In the genomic region with DNA sequence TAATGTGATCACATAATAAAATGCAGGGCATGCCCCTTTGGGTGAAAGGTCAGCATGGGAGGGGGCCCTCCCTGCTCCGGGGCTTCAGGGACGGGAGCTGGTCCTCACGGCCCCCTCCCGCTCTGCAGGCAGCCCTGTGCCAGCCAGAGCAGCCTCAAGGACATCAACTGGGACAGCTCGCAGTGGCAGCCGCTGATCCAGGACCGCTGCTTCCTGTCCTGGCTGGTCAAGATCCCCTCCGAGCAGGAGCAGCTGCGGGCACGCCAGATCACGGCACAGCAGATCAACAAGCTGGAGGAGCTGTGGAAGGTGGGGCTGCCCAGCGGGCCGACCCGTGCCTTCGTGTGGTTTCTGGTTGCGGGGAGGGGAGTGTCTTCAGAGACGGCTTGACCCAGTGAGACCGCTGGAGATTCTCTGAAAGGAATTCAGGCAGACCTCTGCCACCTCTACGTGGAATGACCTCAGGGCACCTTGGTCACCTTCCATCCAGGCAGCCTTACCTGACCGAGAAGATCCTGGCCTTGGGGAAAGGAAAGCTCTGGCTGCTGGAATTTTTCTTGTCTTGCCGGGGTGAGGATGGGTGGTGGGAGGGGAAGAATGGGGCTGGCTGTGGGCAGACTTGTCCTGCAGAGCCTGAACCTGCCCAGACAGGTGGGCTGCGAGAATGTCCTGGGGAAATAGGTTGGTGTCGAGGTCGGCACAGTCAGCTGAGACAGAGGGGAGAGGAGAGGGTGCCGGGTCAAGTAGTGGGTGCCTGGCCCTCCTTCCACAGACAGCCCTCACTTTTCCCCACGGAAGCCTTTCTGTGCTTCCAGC, we compare ENCODE assay signal across 16 cellular contexts. TPM values are rescaled to one million over a fixed set of nuclear protein-coding genes. Genes with fewer than 3 reads are reported as not detected.
DNase-seq lines count a peak whose midpoint lies in the region; ATAC-seq and TF ChIP-seq lines count a peak whose summit lies in the region.
"Had no signal": no experiment of that assay in that cellular context is flagged by ENCODE, and none has a peak within 500 bp of the region (broad histone marks: within the 10 kb centered on the region; RNA-seq: fewer than 3 reads in every experiment).

No MANE protein-coding gene starts in this region.

- peaks cover 30 to 37% of the 10 kb centered on the region in 2 donors for H3K4me1 Mint-ChIP-seq in effector memory CD8-positive, alpha-beta T cell (ENCODE audit: low read depth in 2 of 2)

- TF ChIP-seq CTCF in SK-N-SH (IDR thresholded peaks at IDR 0.05) (no peak), neutrophil (IDR thresholded peaks at IDR 0.05) (no peak), tibial nerve (IDR thresholded peaks at IDR 0.05) (no peak)

- no peak for TF ChIP-seq POLR2A in tibial nerve (IDR thresholded peaks at IDR 0.05)

- no peaks in the 10 kb centered on the region for H3K27me3 ChIP-seq in SK-N-SH (ENCODE audit: insufficient read depth)
- H3K27me3 ChIP-seq in neutrophil = no peaks in the 10 kb centered on the region
- no peaks in the 10 kb centered on the region for H3K27me3 ChIP-seq in tibial nerve
- H3K27me3 ChIP-seq in effector memory CD4-positive, alpha-beta T cell (replicated peaks; ENCODE audit: control insufficient read depth, insufficient read depth, low read length, poor library complexity, severe bottlenecking) = no peaks in the 10 kb centered on the region
- H3K27me3 ChIP-seq: pancreas had no signal

- DNase-seq in SK-N-SH (peak; percentile 87), tibial nerve (ENCODE audit: low spot score in 2 of 2) (no peak), kidney tubule cell (ENCODE audit: low spot score) (no peak)
- no peak for DNase-seq in effector memory CD8-positive, alpha-beta T cell
- no peak for DNase-seq in effector memory CD4-positive, alpha-beta T cell
- DNase-seq: CD4-positive, CD25-positive, alpha-beta regulatory T cell; DMS79 treated with DMSO at 0.1 percent for 48 hours; head of caudate nucleus; mesendoderm; MM.1S; SHP77 had no signal

- 0 out of 2 replicates have a peak, but pooled peaks have one; percentile 1 for TF ChIP-seq RAD21 in SK-N-SH (IDR thresholded peaks at IDR 0.05; ENCODE audit: low read length)

- ATAC-seq in SK-N-SH treated with all-trans-retinoic acid at 6 μM for 48 hours = no peak
- ATAC-seq in effector memory CD8-positive, alpha-beta T cell (replicated peaks) = no peak
- no peak for ATAC-seq in GM19324 (IDR thresholded peaks at IDR 0.05; ENCODE audit: low FRiP score, unreplicated experiment)
- ATAC-seq: pancreas had no signal

- H3K27ac ChIP-seq in SK-N-SH (ENCODE audit: low read depth in 2 of 2, low read length in 1 of 2) = peak overlapping the region in 1 of 2 experiments; percentile 98; a peak in 2 of 4 replicates
- peak overlapping the region; percentile 94 for H3K27ac ChIP-seq in neutrophil
- H3K27ac ChIP-seq in tibial nerve = peak overlapping the region in 3 of 4 donors; percentile 67 to 84 (median 81)
- no peak overlapping the region for H3K27ac ChIP-seq in effector memory CD4-positive, alpha-beta T cell (ENCODE audit: insufficient read depth, low read length, poor library complexity, severe bottlenecking)
- H3K27ac ChIP-seq: 22Rv1 had no signal

- H3K27ac Mint-ChIP-seq in effector memory CD8-positive, alpha-beta T cell = peak overlapping the region; percentile 77 to 90

- POLR2A ChIA-PET in SK-N-SH (lab: Yijun Ruan, JAX) = interaction anchor here (0.5 to 1.3 kb wide), 3 partner anchors 69 to 292 kb away, joined by 3 to 4 read pairs (median 3); a partner anchor contains a TSS

- CTCF ChIA-PET in SK-N-SH (lab: Yijun Ruan, JAX) = interaction anchor here (1.3 to 16.0 kb wide), 8 partner anchors 12 to 400 kb away, joined by 3 to 234 read pairs (median 7); a partner anchor contains a TSS

- H3F3A ChIP-seq in SK-N-SH (replicated peaks; ENCODE audit: insufficient read depth) = peaks cover 12% of the 10 kb centered on the region

- H3K27me3 Mint-ChIP-seq in effector memory CD8-positive, alpha-beta T cell = no peaks in the 10 kb centered on the region
- H3K27me3 Mint-ChIP-seq: CD4-positive, CD25-positive, alpha-beta regulatory T cell had no signal

- H3K9me3 Mint-ChIP-seq in effector memory CD8-positive, alpha-beta T cell = no peaks in the 10 kb centered on the region
- H3K9me3 Mint-ChIP-seq: CD4-positive, CD25-positive, alpha-beta regulatory T cell had no signal

- peaks cover 86% of the 10 kb centered on the region for H3K36me3 Mint-ChIP-seq in effector memory CD8-positive, alpha-beta T cell (ENCODE audit: insufficient read depth)

- H2AFZ ChIP-seq in SK-N-SH (ENCODE audit: low read depth) = no peak overlapping the region

- H3K9me3 ChIP-seq in SK-N-SH (no peaks in the 10 kb centered on the region), neutrophil (no peaks in the 10 kb centered on the region), tibial nerve (no peaks in the 10 kb centered on the region)
- H3K9me3 ChIP-seq in effector memory CD4-positive, alpha-beta T cell (ENCODE audit: control insufficient read depth, low read length) = no peaks in the 10 kb centered on the region
- H3K9me3 ChIP-seq: pancreas had no signal

- H3K4me2 ChIP-seq in SK-N-SH = no peak overlapping the region

- H3K4me3 ChIP-seq in SK-N-SH (ENCODE audit: low read depth in 2 of 2, low read length in 1 of 2) = no peak overlapping the region
- no peak overlapping the region for H3K4me3 ChIP-seq in neutrophil (ENCODE audit: low read depth in 1 of 2, low read length in 1 of 2)
- no peak overlapping the region for H3K4me3 ChIP-seq in tibial nerve
- H3K4me3 ChIP-seq in effector memory CD4-positive, alpha-beta T cell (ENCODE audit: insufficient read depth, low read depth, low read length, poor library complexity, severe bottlenecking) = no peak overlapping the region
- H3K4me3 ChIP-seq: pancreas had no signal

- H3K36me3 ChIP-seq in SK-N-SH (replicated peaks in 1 of 2; ENCODE audit: control insufficient read depth in 1 of 2, insufficient read depth in 2 of 2, low read length in 1 of 2) (peaks cover 31 to 58% of the 10 kb centered on the region in 2 experiments), neutrophil (peaks cover 72% of the 10 kb centered on the region), tibial nerve (peaks cover 0 to 65% (median 45%) of the 10 kb centered on the region in 3 donors)
- H3K36me3 ChIP-seq in effector memory CD4-positive, alpha-beta T cell (ENCODE audit: control insufficient read depth, insufficient read depth, low read length) = peaks cover 82% of the 10 kb centered on the region

- H3K9ac ChIP-seq in SK-N-SH = no peak overlapping the region

- no peaks in the 10 kb centered on the region for H3K9me2 ChIP-seq in SK-N-SH

- H4K20me1 ChIP-seq in SK-N-SH (ENCODE audit: insufficient read depth) = peaks cover 57% of the 10 kb centered on the region

- H3K4me1 ChIP-seq in SK-N-SH (ENCODE audit: control insufficient read depth in 1 of 2, insufficient read depth in 2 of 2, low read depth in 1 of 2, low read length in 1 of 2) = peaks cover 24 to 61% of the 10 kb centered on the region in 2 experiments
- peaks cover 38 to 45% of the 10 kb centered on the region in 2 experiments for H3K4me1 ChIP-seq in neutrophil (ENCODE audit: control insufficient read depth in 1 of 2, insufficient read depth in 1 of 2, low read depth in 1 of 2, low read length in 1 of 2)
- peaks cover 0 to 55% (median 44%) of the 10 kb centered on the region in 4 donors for H3K4me1 ChIP-seq in tibial nerve
- peaks cover 6% of the 10 kb centered on the region for H3K4me1 ChIP-seq in effector memory CD4-positive, alpha-beta T cell (ENCODE audit: control insufficient read depth, insufficient read depth, low read length, poor library complexity, severe bottlenecking)

- H3K79me2 ChIP-seq in SK-N-SH (ENCODE audit: insufficient read depth) = peaks cover 64% of the 10 kb centered on the region

- peak in 1 of 2 experiments; percentile 68; a peak in 2 of 4 replicates for TF ChIP-seq EP300 in SK-N-SH (IDR thresholded peaks at IDR 0.05; ENCODE audit: borderline replicate concordance in 1 of 2, low read depth in 1 of 2, low read length in 1 of 2)
- TF ChIP-seq EP300 in tibial nerve (IDR thresholded peaks at IDR 0.05) = no peak

- H3K4me3 Mint-ChIP-seq in effector memory CD8-positive, alpha-beta T cell = no peak overlapping the region
- H3K4me3 Mint-ChIP-seq: CD4-positive, CD25-positive, alpha-beta regulatory T cell had no signal

- 91% methylated on average over 15 of the region's 26 CpGs for WGBS in SK-N-SH (ENCODE audit: low lambda C conversion rate)
- 71 to 76% methylated on average over 24 of the region's 26 CpGs for WGBS in tibial nerve, 2 donors

TF ChIP-seq in SK-N-SH, 30 proteins besides CTCF, POLR2A, EP300 and RAD21:
- TF ChIP-seq RCOR1 (IDR thresholded peaks at IDR 0.05; ENCODE audit: low read length) (no peak; the same call in 1 of the 2 replicates), TCF12 (IDR thresholded peaks at IDR 0.05) (no peak), JUND (IDR thresholded peaks at IDR 0.05) (no peak), MXI1 (IDR thresholded peaks at IDR 0.05; ENCODE audit: low read depth, low read length) (peak; percentile 63; the same call in 1 of the 2 replicates), POLR2AphosphoS5 (IDR thresholded peaks at IDR 0.05; ENCODE audit: low read depth, low read length) (no peak)

TF ChIP-seq in SK-N-SH treated with all-trans-retinoic acid at 6 μM for 48 hours, 23 proteins besides CTCF, POLR2A, EP300 and RAD21 (continues in another document):
- TF ChIP-seq, protein P1, sequence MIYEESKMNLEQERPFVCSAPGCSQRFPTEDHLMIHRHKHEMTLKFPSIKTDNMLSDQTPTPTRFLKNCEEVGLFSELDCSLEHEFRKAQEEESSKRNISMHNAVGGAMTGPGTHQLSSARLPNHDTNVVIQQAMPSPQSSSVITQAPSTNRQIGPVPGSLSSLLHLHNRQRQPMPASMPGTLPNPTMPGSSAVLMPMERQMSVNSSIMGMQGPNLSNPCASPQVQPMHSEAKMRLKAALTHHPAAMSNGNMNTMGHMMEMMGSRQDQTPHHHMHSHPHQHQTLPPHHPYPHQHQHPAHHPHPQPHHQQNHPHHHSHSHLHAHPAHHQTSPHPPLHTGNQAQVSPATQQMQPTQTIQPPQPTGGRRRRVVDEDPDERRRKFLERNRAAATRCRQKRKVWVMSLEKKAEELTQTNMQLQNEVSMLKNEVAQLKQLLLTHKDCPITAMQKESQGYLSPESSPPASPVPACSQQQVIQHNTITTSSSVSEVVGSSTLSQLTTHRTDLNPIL (CRISPR knock-in tag; IDR thresholded peaks at IDR 0.05; ENCODE audit: low read depth) = no peak

RNA-seq across cellular contexts. Expression of a gene that starts 19.0 kb away (rescaled TPM):
- polyA plus RNA-seq in SK-N-SH (2012; rRNA removed) = 20.3 and 33.3 TPM in 2 replicates
- 15.1 and 18.6 TPM in 2 replicates for polyA plus RNA-seq in SK-N-SH (2012; cell fraction: cytosol; rRNA removed)
- 79.6 and 83.0 TPM in 2 replicates for polyA plus RNA-seq in SK-N-SH (2012; cell fraction: nucleus; rRNA removed)
- 100 to 1,000 TPM in 1 of 4 donors, 10 to 100 TPM in 3; 75.6 to 117 (median 87.9) TPM for total RNA-seq in tibial nerve

RNA-seq across cellular contexts. Expression of a gene that starts 45.2 kb away (rescaled TPM):
- 5.4 and 7.3 TPM in 2 replicates for polyA plus RNA-seq in SK-N-SH (2012; rRNA removed)
- 3.7 and 5.1 TPM in 2 replicates for polyA plus RNA-seq in SK-N-SH (2012; cell fraction: cytosol; rRNA removed)
- polyA plus RNA-seq in SK-N-SH (2012; cell fraction: nucleus; rRNA removed) = 6.2 and 6.4 TPM in 2 replicates
- total RNA-seq in tibial nerve = 10 to 100 TPM in 3 of 4 donors, 1 to 10 TPM in 1; 7.0 to 14.9 (median 13.4) TPM
- total RNA-seq: CD4-positive, CD25-positive, alpha-beta regulatory T cell had no signal
- polyA plus RNA-seq: CD4-positive, CD25-positive, alpha-beta regulatory T cell had no signal

RNA-seq across cellular contexts. Expression of a gene that starts 59.7 kb away (rescaled TPM):
- 0.26 and 0.42 TPM in 2 replicates for polyA plus RNA-seq in SK-N-SH (2012; rRNA removed)
- 0.15 and 0.17 TPM in 2 replicates for polyA plus RNA-seq in SK-N-SH (2012; cell fraction: cytosol; rRNA removed)
- 0.35 and 1.6 TPM in 2 replicates for polyA plus RNA-seq in SK-N-SH (2012; cell fraction: nucleus; rRNA removed)
- 100 to 1,000 TPM in 1 of 4 donors, 10 to 100 TPM in 3; 14.0 to 117 (median 25.3) TPM for total RNA-seq in tibial nerve
- total RNA-seq: CD4-positive, CD25-positive, alpha-beta regulatory T cell had no signal
- polyA plus RNA-seq: CD4-positive, CD25-positive, alpha-beta regulatory T cell had no signal
